In genomic region chrX:68881911-68882310, GRCh38 we compare ENCODE assay signal across 26 cellular contexts.
"Had no signal": no experiment of that assay in that cellular context is flagged by ENCODE, and none has a peak within 500 bp of the region (broad histone marks: within the 10 kb centered on the region; RNA-seq: fewer than 3 reads in every experiment).

No MANE protein-coding gene starts in this region.

- H3K4me3 ChIP-seq: body of pancreas, cardiac muscle cell, colonic mucosa, right lobe of liver, testis, transverse colon had no signal

- DNase-seq: activated CD4-positive, alpha-beta T cell treated with anti-CD3 and anti-CD28 coated beads for 4 hours; activated CD4-positive, alpha-beta T cell treated with anti-CD3 and anti-CD28 coated beads, Interleukin-2, amount 50 U/mL, for 4 hours; activated effector memory CD4-positive, alpha-beta T cell treated with Interleukin-2 at 50 U/mL for 16 hours; activated naive CD4-positive, alpha-beta T cell treated with Interleukin-2 at 50 U/mL for 16 hours; activated T-cell treated with anti-CD3 and anti-CD28 coated beads for 4 hours; activated T-cell treated with anti-CD3 and anti-CD28 coated beads, Interleukin-2, amount 50 U/mL, for 72 hours; anterior cingulate cortex; body of pancreas; cerebellar nuclear complex; colonic mucosa; effector CD8-positive, alpha-beta T cell; hippocampal formation; left cardiac atrium; left ventricle myocardium superior; naive B cell; right lobe of liver; stimulated activated CD4-positive, alpha-beta T cell treated with anti-CD3 and anti-CD28 coated beads, Interleukin-2, amount 100 ng/mL, for 48 hours; stimulated activated naive CD8-positive, alpha-beta T cell treated with anti-CD3 and anti-CD28 coated beads, Interleukin-15, Interleukin-2, amounts not matched to agents 100 U/mL and 50 U/mL, for 24 hours; testis; transverse colon had no signal

- ATAC-seq: activated T-cell treated with anti-CD3 and anti-CD28 coated beads, Interleukin-2, amount 50 U/mL, for 72 hours; body of pancreas; left ventricle myocardium superior; right lobe of liver; stimulated activated naive CD8-positive, alpha-beta T cell treated with anti-CD3 and anti-CD28 coated beads, Interleukin-15, Interleukin-2, amounts not matched to agents 100 U/mL and 50 U/mL, for 24 hours had no signal

- H3K4me1 ChIP-seq: body of pancreas, colonic mucosa, right lobe of liver, testis, transverse colon had no signal

- H3K27me3 ChIP-seq: body of pancreas, cardiac muscle cell, right lobe of liver, testis, transverse colon had no signal

- H3K36me3 ChIP-seq: cardiac muscle cell, colonic mucosa, right lobe of liver, transverse colon had no signal

- H3K9me3 ChIP-seq: body of pancreas, colonic mucosa, right lobe of liver, testis, transverse colon had no signal

- H3K27ac ChIP-seq: body of pancreas, cardiac muscle cell, colonic mucosa, right lobe of liver, testis, transverse colon, VCaP had no signal

- FAIRE-seq: endometrium, frontal cortex, keratinocyte, TTC549 had no signal
